Comparison of ENCODE assay signal across 26 cellular contexts in genomic region chr9:116952434-116952805, GRCh38.
DNase-seq lines count a peak whose midpoint lies in the region; ATAC-seq and TF ChIP-seq lines count a peak whose summit lies in the region.
"Had no signal": no experiment of that assay in that cellular context is flagged by ENCODE, and none has a peak within 500 bp of the region (broad histone marks: within the 10 kb centered on the region; RNA-seq: fewer than 3 reads in every experiment).

No MANE protein-coding gene starts in this region.

- no peak for DNase-seq in HFFc6
- DNase-seq in PC-3, result peak; percentile 13
- peak; percentile 56 for DNase-seq in epithelial cell of esophagus (ENCODE audit: low read depth)
- DNase-seq in smooth muscle cell (lab: John Stamatoyannopoulos, UW; ENCODE audit: unreplicated experiment), result no peak
- no peak for DNase-seq in NCI-H1694 treated with DMSO at 0.1 percent for 48 hours (lab: John Stamatoyannopoulos, UW)
- DNase-seq in nephron progenitor cell, result no peak
- no peak for DNase-seq in COLO829 (ENCODE audit: low spot score)
- DNase-seq: activated CD4-positive, alpha-beta T cell treated with anti-CD3 and anti-CD28 coated beads for 4 hours; activated naive CD8-positive, alpha-beta T cell treated with anti-CD3 and anti-CD28 coated beads for 36 hours; activated T-cell treated with anti-CD3 and anti-CD28 coated beads for 4 hours; aorta; CD4-positive, CD25-positive, alpha-beta regulatory T cell; DMS153; glutamatergic neuron; KG1; left ventricle myocardium superior; midbrain; MM.1S; natural killer cell; NCI-H1436; NCI-H524 treated with DMSO at 0.1 percent for 48 hours; stimulated activated naive CD4-positive, alpha-beta T cell treated with Interleukin-2 at 50 U/mL for 16 hours; testis; uterus had no signal

- no peak overlapping the region for H2AFZ ChIP-seq in PC-3 (ENCODE audit: low read length)
- no peak overlapping the region for H2AFZ ChIP-seq in smooth muscle cell (ENCODE audit: low read depth)

- CTCF ChIA-PET in PC-3 (lab: Charles Lee), result no interaction called here

- H3K27me3 Mint-ChIP-seq in HFFc6 (ENCODE audit: insufficient read depth), result peaks cover 3% of the 10 kb centered on the region; the same call in 1 of the 2 replicates
- peaks cover 5% of the 10 kb centered on the region for H3K27me3 Mint-ChIP-seq in nephron progenitor cell (ENCODE audit: low read depth, poor library complexity)
- H3K27me3 Mint-ChIP-seq: activated naive CD8-positive, alpha-beta T cell treated with anti-CD3 and anti-CD28 coated beads for 36 hours; CD4-positive, CD25-positive, alpha-beta regulatory T cell; central memory CD8-positive, alpha-beta T cell had no signal

- H3K9me3 Mint-ChIP-seq in HFFc6 (peaks cover 8% of the 10 kb centered on the region; the same call in 1 of the 2 replicates), nephron progenitor cell (no peaks in the 10 kb centered on the region)
- H3K9me3 Mint-ChIP-seq: activated naive CD8-positive, alpha-beta T cell treated with anti-CD3 and anti-CD28 coated beads for 36 hours had no signal

- H3K4me2 ChIP-seq in PC-3 (ENCODE audit: low read length) (no peak overlapping the region), smooth muscle cell (no peak overlapping the region)

- no peaks in the 10 kb centered on the region for H3K79me2 ChIP-seq in PC-3 (ENCODE audit: low read length)
- no peaks in the 10 kb centered on the region for H3K79me2 ChIP-seq in smooth muscle cell (ENCODE audit: low read depth)

- WGBS in smooth muscle cell (ENCODE audit: low lambda C conversion rate), result 81% methylated on average over 7 of the region's 7 CpGs

- no peaks in the 10 kb centered on the region for H3K9me2 ChIP-seq in PC-3 (replicated peaks; ENCODE audit: low read length)

- H3K27me3 ChIP-seq in PC-3 (ENCODE audit: low read length) (no peaks in the 10 kb centered on the region), smooth muscle cell (ENCODE audit: low read depth) (no peaks in the 10 kb centered on the region)
- H3K27me3 ChIP-seq: testis, uterus had no signal

- H3F3A ChIP-seq in PC-3 (ENCODE audit: low read length, unreplicated experiment), result no peaks in the 10 kb centered on the region
- H3F3A ChIP-seq in smooth muscle cell (ENCODE audit: low read depth), result no peaks in the 10 kb centered on the region

- ATAC-seq in PC-3, result no peak
- ATAC-seq: left ventricle myocardium superior, natural killer cell had no signal

- POLR2A ChIA-PET in PC-3 (lab: Charles Lee; ENCODE audit: unreplicated experiment), result no interaction called here

- H3K9me3 ChIP-seq in PC-3 (ENCODE audit: low read length) (no peaks in the 10 kb centered on the region), smooth muscle cell (replicated peaks; ENCODE audit: low read depth) (no peaks in the 10 kb centered on the region)
- H3K9me3 ChIP-seq: HAP-1, testis, uterus had no signal

- H3K4me1 ChIP-seq in PC-3 (ENCODE audit: insufficient read depth, low read length), result peaks cover 6% of the 10 kb centered on the region; the same call in 1 of the 2 replicates
- no peaks in the 10 kb centered on the region for H3K4me1 ChIP-seq in smooth muscle cell (ENCODE audit: low read depth)
- H3K4me1 ChIP-seq: HAP-1, testis, uterus had no signal

- H3K36me3 Mint-ChIP-seq in HFFc6 (ENCODE audit: low read depth) (no peaks in the 10 kb centered on the region), nephron progenitor cell (ENCODE audit: low read depth) (no peaks in the 10 kb centered on the region)
- H3K36me3 Mint-ChIP-seq: activated naive CD8-positive, alpha-beta T cell treated with anti-CD3 and anti-CD28 coated beads for 36 hours; CD4-positive, CD25-positive, alpha-beta regulatory T cell; natural killer cell had no signal

- H3K4me3 Mint-ChIP-seq in HFFc6 (peak overlapping the region; percentile 55; the same call in 1 of the 2 replicates), nephron progenitor cell (no peak overlapping the region)
- H3K4me3 Mint-ChIP-seq: activated naive CD8-positive, alpha-beta T cell treated with anti-CD3 and anti-CD28 coated beads for 36 hours; CD4-positive, CD25-positive, alpha-beta regulatory T cell; central memory CD8-positive, alpha-beta T cell; natural killer cell had no signal

- no TSS peak for BruUV-seq in PC-3 (replicated peaks; lab: Mats Ljungman, UMichigan)

- TF ChIP-seq CTCF in HFFc6 (IDR thresholded peaks at IDR 0.05), result no peak
- TF ChIP-seq CTCF in PC-3 (conservative IDR thresholded peaks at IDR 0.05; ENCODE audit: low read depth, low read length), result no peak
- no peak for TF ChIP-seq CTCF in epithelial cell of esophagus (IDR thresholded peaks at IDR 0.05; ENCODE audit: insufficient read depth, low read depth, low read length, missing control alignments)
- TF ChIP-seq CTCF in smooth muscle cell (IDR thresholded peaks at IDR 0.05; ENCODE audit: borderline replicate concordance, insufficient read depth, poor library complexity, severe bottlenecking), result no peak
- no peak for TF ChIP-seq CTCF in nephron progenitor cell (IDR thresholded peaks at IDR 0.05)

- H3K27ac ChIP-seq in PC-3 (ENCODE audit: low read length) (no peak overlapping the region), smooth muscle cell (ENCODE audit: low read depth) (peak overlapping the region; percentile 76)
- H3K27ac ChIP-seq: testis, uterus had no signal

- H3K36me3 ChIP-seq in PC-3 (ENCODE audit: low read depth, low read length), result no peaks in the 10 kb centered on the region
- H3K36me3 ChIP-seq in smooth muscle cell (ENCODE audit: low read depth), result no peaks in the 10 kb centered on the region
- H3K36me3 ChIP-seq: HAP-1, uterus had no signal

- H3K9ac ChIP-seq in PC-3 (ENCODE audit: low read length) (no peak overlapping the region), smooth muscle cell (ENCODE audit: low read depth) (no peak overlapping the region)

- H4K20me1 ChIP-seq in PC-3 (ENCODE audit: low read length) (no peaks in the 10 kb centered on the region), smooth muscle cell (ENCODE audit: low read depth) (no peaks in the 10 kb centered on the region)

- H3K27ac Mint-ChIP-seq in HFFc6 (peak overlapping the region; percentile 84), nephron progenitor cell (no peak overlapping the region)
- H3K27ac Mint-ChIP-seq: activated naive CD8-positive, alpha-beta T cell treated with anti-CD3 and anti-CD28 coated beads for 36 hours; CD4-positive, CD25-positive, alpha-beta regulatory T cell; natural killer cell had no signal

- peaks cover 33% of the 10 kb centered on the region for H3K4me1 Mint-ChIP-seq in HFFc6 (ENCODE audit: low read depth)
- H3K4me1 Mint-ChIP-seq in nephron progenitor cell, result no peaks in the 10 kb centered on the region
- H3K4me1 Mint-ChIP-seq: activated naive CD8-positive, alpha-beta T cell treated with anti-CD3 and anti-CD28 coated beads for 36 hours; CD4-positive, CD25-positive, alpha-beta regulatory T cell; central memory CD8-positive, alpha-beta T cell had no signal

- H3K4me3 ChIP-seq in PC-3 (ENCODE audit: low read length) (no peak overlapping the region), epithelial cell of esophagus (ENCODE audit: low read length) (no peak overlapping the region), smooth muscle cell (no peak overlapping the region)
- H3K4me3 ChIP-seq: HAP-1, testis, uterus had no signal

- intact Hi-C loops in PC-3 (cut with micrococcal nuclease), result no loop called here

Comparison
In these comparisons a context has a peak if more than half of its experiments do, and no peak if none do; other contexts are left out.
1. DNase-seq: peak in PC-3 (single experiment) and epithelial cell of esophagus (single experiment); none in HFFc6 (single experiment), smooth muscle cell (single experiment), NCI-H1694 treated with DMSO at 0.1 percent for 48 hours (single experiment), nephron progenitor cell (single experiment) and COLO829 (single experiment).